8 cellular contexts compared by ENCODE assay signal in genomic region chr16:3717235-3718018, GRCh38. TPM values are rescaled to one million over a fixed set of nuclear protein-coding genes. Genes with fewer than 3 reads are reported as not detected.
DNase-seq lines count a peak whose midpoint lies in the region; ATAC-seq lines count a peak whose summit lies in the region.

TSS of gene TRAP1 (minus strand) at chr16:3717524. CDS start at chr16:3717508, 16 bp downstream.

- H3K9me3 ChIP-seq in endocrine pancreas (ENCODE audit: control insufficient read depth, low read length), result no peaks in the 10 kb centered on the region

- H3K4me3 ChIP-seq in endocrine pancreas (ENCODE audit: control insufficient read depth, insufficient read depth, low read length), result peak within 1 kb of the TSS; percentile 72

- ATAC-seq in GM19395 (IDR thresholded peaks at IDR 0.05; ENCODE audit: unreplicated experiment) (peak; percentile 90), HG03571 (IDR thresholded peaks at IDR 0.05; ENCODE audit: unreplicated experiment) (peak; percentile 87)
- ATAC-seq in activated CD8-positive, alpha-beta memory T cell treated with anti-CD3 and anti-CD28 coated beads, Interleukin-2, amount 10 ng/mL, durations not matched to agents 7 days and 5 days, result peak; percentile 97

- peak within 1 kb of the TSS; percentile 82 for H3K9ac ChIP-seq in endocrine pancreas (ENCODE audit: control insufficient read depth, insufficient read depth, low read length)

- CTCF ChIA-PET in activated CD8-positive, alpha-beta memory T cell treated with anti-CD3 and anti-CD28 coated beads, Interleukin-2, amount 10 ng/mL, durations not matched to agents 7 days and 5 days (lab: Charles Lee), result interaction anchor here (0.8 to 2.0 kb wide), 3 partner anchors 17 to 537 kb away, joined by 3 to 8 read pairs (median 5); no protein-coding TSS in a partner anchor

- no peaks in the 10 kb centered on the region for H3K9me3 Mint-ChIP-seq in activated CD8-positive, alpha-beta memory T cell treated with anti-CD3 and anti-CD28 coated beads, Interleukin-2, amount 10 ng/mL, durations not matched to agents 7 days and 5 days (ENCODE audit: low read depth)

- peak within 1 kb of the TSS; percentile 91 for H3K27ac Mint-ChIP-seq in activated CD8-positive, alpha-beta memory T cell treated with anti-CD3 and anti-CD28 coated beads, Interleukin-2, amount 10 ng/mL, durations not matched to agents 7 days and 5 days

- H3K4me3 Mint-ChIP-seq in activated CD8-positive, alpha-beta memory T cell treated with anti-CD3 and anti-CD28 coated beads, Interleukin-2, amount 10 ng/mL, durations not matched to agents 7 days and 5 days, result peak within 1 kb of the TSS; percentile 91

- H3K27me3 ChIP-seq in endocrine pancreas (ENCODE audit: control insufficient read depth, insufficient read depth, low read length), result no peaks in the 10 kb centered on the region

- H3K36me3 ChIP-seq in endocrine pancreas (ENCODE audit: control insufficient read depth, insufficient read depth, low read length), result no peaks in the 10 kb centered on the region

- H3K4me1 ChIP-seq in endocrine pancreas (ENCODE audit: control insufficient read depth, insufficient read depth, low read length), result no peaks in the 10 kb centered on the region

- H3K36me3 Mint-ChIP-seq in activated CD8-positive, alpha-beta memory T cell treated with anti-CD3 and anti-CD28 coated beads, Interleukin-2, amount 10 ng/mL, durations not matched to agents 7 days and 5 days, result peaks cover 13% of the 10 kb centered on the region

- peaks cover 36% of the 10 kb centered on the region for H3K4me1 Mint-ChIP-seq in activated CD8-positive, alpha-beta memory T cell treated with anti-CD3 and anti-CD28 coated beads, Interleukin-2, amount 10 ng/mL, durations not matched to agents 7 days and 5 days

- peak; percentile 95 for DNase-seq in CD1c-positive myeloid dendritic cell (ENCODE audit: extremely low spot score)
- DNase-seq in NOMO-1 (lab: John Stamatoyannopoulos, UW; ENCODE audit: unreplicated experiment in 2 of 2), result peak; percentile 64 to 83
- DNase-seq in activated CD8-positive, alpha-beta memory T cell treated with anti-CD3 and anti-CD28 coated beads, Interleukin-2, amount 10 ng/mL, durations not matched to agents 7 days and 5 days, result peak; percentile 91
- peak; percentile 98 for DNase-seq in mesenteric fat pad (ENCODE audit: low spot score)
- peak; percentile 89 for DNase-seq in stimulated activated CD8-positive, alpha-beta memory T cell treated with anti-CD3 and anti-CD28 coated beads, Interleukin-12 subunit alpha, Interleukin-12 subunit beta, amount 100 ng/mL, for 4 hours (ENCODE audit: low read depth)

- H3K27me3 Mint-ChIP-seq in activated CD8-positive, alpha-beta memory T cell treated with anti-CD3 and anti-CD28 coated beads, Interleukin-2, amount 10 ng/mL, durations not matched to agents 7 days and 5 days, result no peaks in the 10 kb centered on the region

RNA-seq across cellular contexts. Expression of gene TRAP1, which starts in this region (rescaled TPM):
- 100 to 1,000 TPM; 147 to 193 TPM for total RNA-seq in activated CD8-positive, alpha-beta memory T cell treated with anti-CD3 and anti-CD28 coated beads, Interleukin-2, amount 10 ng/mL, durations not matched to agents 7 days and 5 days
- 85.9 TPM for total RNA-seq in mesenteric fat pad

Comparison
In these comparisons a context has a peak if more than half of its experiments do, and no peak if none do; other contexts are left out.
1. Peak in every context shown above with its lines: DNase-seq, ATAC-seq and H3K4me3 ChIP-seq.